Comparison of ENCODE assay signal across 8 cellular contexts in genomic region chr15:22839046-22839705, GRCh38. TPM values are rescaled to one million over a fixed set of nuclear protein-coding genes. Genes with fewer than 3 reads are reported as not detected.
DNase-seq lines count a peak whose midpoint lies in the region; ATAC-seq and TF ChIP-seq lines count a peak whose summit lies in the region.

No MANE protein-coding gene starts in this region.

- POLR2A ChIA-PET in naive thymus-derived CD4-positive, alpha-beta T cell (lab: Charles Lee) = interaction anchor here (0.6 to 1.0 kb wide), 2 partner anchors 9 to 604 kb away, joined by 3 to 6 read pairs; no protein-coding TSS in a partner anchor

- intact Hi-C loops in naive thymus-derived CD4-positive, alpha-beta T cell (cut with micrococcal nuclease) = loop anchor here in 1 of 2 donors (5.0 kb wide), 2 partner anchors 82 to 198 kb away; partner anchors contain the start of gene TUBGCP5

- TF ChIP-seq CTCF in 22Rv1 (IDR thresholded peaks at IDR 0.05) = no peak
- no peak for TF ChIP-seq CTCF in Peyer's patch (IDR thresholded peaks at IDR 0.05)

- DNase-seq in Peyer's patch (no peak), NCI-H187 (lab: John Stamatoyannopoulos, UW) (no peak), NCI-H1417 (lab: John Stamatoyannopoulos, UW) (no peak)
- peak in 3 of 9 donors; percentile 9 to 17 (median 11) for DNase-seq in naive thymus-derived CD4-positive, alpha-beta T cell
- no peak for DNase-seq in stimulated activated CD8-positive, alpha-beta memory T cell treated with anti-CD3 and anti-CD28 coated beads, Interleukin-4, amount 100 ng/mL, for 48 hours

- H3K36me3 ChIP-seq in Peyer's patch (peaks cover 0 to 13% (median 0%) of the 10 kb centered on the region in 3 donors), endocrine pancreas (ENCODE audit: control insufficient read depth, insufficient read depth, low read length) (no peaks in the 10 kb centered on the region)
- peaks cover 0 to 11% (median 0%) of the 10 kb centered on the region in 3 experiments for H3K36me3 ChIP-seq in naive thymus-derived CD4-positive, alpha-beta T cell (ENCODE audit: control insufficient read depth in 2 of 3, insufficient read depth in 3 of 3, low read length in 3 of 3)

- no peak for TF ChIP-seq POLR2A in GM18505 (IDR thresholded peaks at IDR 0.05; ENCODE audit: borderline replicate concordance, extremely low read depth, insufficient read depth, insufficient read length)
- TF ChIP-seq POLR2A in Peyer's patch (IDR thresholded peaks at IDR 0.05) = no peak

- H3K9me3 ChIP-seq in Peyer's patch (no peaks in the 10 kb centered on the region), endocrine pancreas (ENCODE audit: control insufficient read depth, low read length) (no peaks in the 10 kb centered on the region)
- H3K9me3 ChIP-seq in naive thymus-derived CD4-positive, alpha-beta T cell (ENCODE audit: control insufficient read depth in 2 of 3, low read length in 3 of 3) = no peaks in the 10 kb centered on the region

- peaks cover 0 to 8% (median 6%) of the 10 kb centered on the region in 5 donors for H3K36me3 Mint-ChIP-seq in naive thymus-derived CD4-positive, alpha-beta T cell

- peaks cover 18 to 41% (median 29%) of the 10 kb centered on the region in 7 donors for H3K4me1 Mint-ChIP-seq in naive thymus-derived CD4-positive, alpha-beta T cell

- peak overlapping the region; percentile 89 to 99 (median 94) for H3K4me3 Mint-ChIP-seq in naive thymus-derived CD4-positive, alpha-beta T cell

- peak overlapping the region; percentile 58 for H3K9ac ChIP-seq in endocrine pancreas (ENCODE audit: control insufficient read depth, insufficient read depth, low read length)

- H3K27me3 ChIP-seq in Peyer's patch (no peaks in the 10 kb centered on the region), endocrine pancreas (ENCODE audit: control insufficient read depth, insufficient read depth, low read length) (no peaks in the 10 kb centered on the region)
- no peaks in the 10 kb centered on the region for H3K27me3 ChIP-seq in naive thymus-derived CD4-positive, alpha-beta T cell (ENCODE audit: control insufficient read depth in 2 of 2, insufficient read depth in 2 of 2, low read length in 2 of 2)

- H3K27ac Mint-ChIP-seq in naive thymus-derived CD4-positive, alpha-beta T cell = peak overlapping the region; percentile 81 to 99 (median 94)

- CTCF ChIA-PET in naive thymus-derived CD4-positive, alpha-beta T cell (lab: Charles Lee) = no interaction called here

- H3K4me3 ChIP-seq in Peyer's patch (peak overlapping the region; percentile 81 to 88 (median 86)), endocrine pancreas (ENCODE audit: control insufficient read depth, insufficient read depth, low read length) (peak overlapping the region; percentile 92)
- peak overlapping the region; percentile 95 for H3K4me3 ChIP-seq in naive thymus-derived CD4-positive, alpha-beta T cell (ENCODE audit: low read length)

- peak; percentile 0 for ATAC-seq in GM18505 (IDR thresholded peaks at IDR 0.05; ENCODE audit: unreplicated experiment)
- no peak for ATAC-seq in naive thymus-derived CD4-positive, alpha-beta T cell

- H3K27me3 Mint-ChIP-seq in naive thymus-derived CD4-positive, alpha-beta T cell = no peaks in the 10 kb centered on the region

- H3K27ac ChIP-seq in 22Rv1 (peak overlapping the region; percentile 98), Peyer's patch (peak overlapping the region; percentile 94 to 98 (median 96))
- peak overlapping the region; percentile 98 for H3K27ac ChIP-seq in naive thymus-derived CD4-positive, alpha-beta T cell (ENCODE audit: low read depth, low read length)

- H3K9me3 Mint-ChIP-seq in naive thymus-derived CD4-positive, alpha-beta T cell = peaks cover 0 to 1% (median 0%) of the 10 kb centered on the region in 11 donors

- H3K4me1 ChIP-seq in Peyer's patch (peaks cover 0 to 17% (median 8%) of the 10 kb centered on the region in 4 donors), endocrine pancreas (ENCODE audit: control insufficient read depth, insufficient read depth, low read length) (peaks cover 8% of the 10 kb centered on the region)
- peaks cover 15 to 18% of the 10 kb centered on the region in 2 donors for H3K4me1 ChIP-seq in naive thymus-derived CD4-positive, alpha-beta T cell (ENCODE audit: control insufficient read depth in 2 of 2, insufficient read depth in 2 of 2, low read length in 2 of 2)

RNA-seq across cellular contexts. Expression of gene NIPA2, which starts 0.7 kb away (rescaled TPM):
- total RNA-seq in Peyer's patch = 10 to 100 TPM; 46.4 to 79.7 (median 65.7) TPM
- total RNA-seq in naive thymus-derived CD4-positive, alpha-beta T cell = 10 to 100 TPM; 28.7 to 42.0 (median 35.4) TPM
- 10 to 100 TPM; 41.3 to 41.9 TPM for polyA plus RNA-seq in naive thymus-derived CD4-positive, alpha-beta T cell

RNA-seq across cellular contexts. Expression of gene NIPA1, which starts 52.7 kb away (rescaled TPM):
- 10 to 100 TPM in 3 of 4 donors, 1 to 10 TPM in 1; 7.4 to 34.0 (median 22.3) TPM for total RNA-seq in Peyer's patch
- 10 to 100 TPM in 3 of 5 experiments, 1 to 10 TPM in 2; 6.0 to 14.5 (median 11.7) TPM for total RNA-seq in naive thymus-derived CD4-positive, alpha-beta T cell
- 1 to 10 TPM; 2.6 to 2.8 TPM for polyA plus RNA-seq in naive thymus-derived CD4-positive, alpha-beta T cell
